ENCODE assay signal across 17 cellular contexts in genomic region chr14:69990319-69990718, GRCh38.
DNase-seq lines count a peak whose midpoint lies in the region; ATAC-seq and TF ChIP-seq lines count a peak whose summit lies in the region.
"Had no signal": no experiment of that assay in that cellular context is flagged by ENCODE, and none has a peak within 500 bp of the region (broad histone marks: within the 10 kb centered on the region; RNA-seq: fewer than 3 reads in every experiment).

No MANE protein-coding gene starts in this region.

- POLR2A ChIA-PET in CD8-positive, alpha-beta T cell (lab: Charles Lee): no interaction called here

- H3K4me1 ChIP-seq in CD8-positive, alpha-beta T cell (ENCODE audit: insufficient read depth, low read length): no peaks in the 10 kb centered on the region
- H3K4me1 ChIP-seq: SJSA1 had no signal

- H3K27ac Mint-ChIP-seq in CD8-positive, alpha-beta T cell: no peak overlapping the region
- no peak overlapping the region for H3K27ac Mint-ChIP-seq in natural killer cell
- H3K27ac Mint-ChIP-seq: HFFc6 had no signal

- peaks cover 2% of the 10 kb centered on the region for H3K9me3 Mint-ChIP-seq in CD8-positive, alpha-beta T cell
- H3K9me3 Mint-ChIP-seq in natural killer cell: no peaks in the 10 kb centered on the region

- CTCF ChIA-PET in CD8-positive, alpha-beta T cell (lab: Charles Lee): no interaction called here

- no peak for ATAC-seq in CD8-positive, alpha-beta T cell
- no peak for ATAC-seq in natural killer cell
- ATAC-seq: PC-3 had no signal

- H3K4me1 Mint-ChIP-seq in CD8-positive, alpha-beta T cell (ENCODE audit: low read depth): no peaks in the 10 kb centered on the region
- no peaks in the 10 kb centered on the region for H3K4me1 Mint-ChIP-seq in natural killer cell

- peaks cover 18% of the 10 kb centered on the region for H3K27me3 Mint-ChIP-seq in CD8-positive, alpha-beta T cell (ENCODE audit: low read depth)
- peaks cover 19 to 42% of the 10 kb centered on the region in 2 donors for H3K27me3 Mint-ChIP-seq in natural killer cell (ENCODE audit: low read depth in 2 of 2)

- no peaks in the 10 kb centered on the region for H3K9me3 ChIP-seq in CD8-positive, alpha-beta T cell (ENCODE audit: low read length)
- H3K9me3 ChIP-seq: SJSA1 had no signal

- no peaks in the 10 kb centered on the region for H3K36me3 Mint-ChIP-seq in CD8-positive, alpha-beta T cell
- no peaks in the 10 kb centered on the region for H3K36me3 Mint-ChIP-seq in natural killer cell

- DNase-seq in G401 (ENCODE audit: low spot score) (peak; percentile 35), NCI-H1092 treated with DMSO at 0.1 percent for 48 hours (lab: John Stamatoyannopoulos, UW) (peak; percentile 43), cerebellar cortex (ENCODE audit: low spot score) (peak; percentile 27), pons (ENCODE audit: low spot score) (peak; percentile 65), natural killer cell (no peak), foreskin melanocyte (no peak)
- DNase-seq in CD8-positive, alpha-beta T cell: no peak
- DNase-seq: DMS79, H7, HFFc6, MM.1S, NCI-H1105, NCI-H510A, NCI-H748 treated with DMSO at 0.1 percent for 48 hours, PC-3 had no signal

- H3K27me3 ChIP-seq in CD8-positive, alpha-beta T cell (ENCODE audit: insufficient read depth, low read length): no peaks in the 10 kb centered on the region
- H3K27me3 ChIP-seq: SJSA1 had no signal

- in situ Hi-C loops in G401 (cut with HindIII; ENCODE audit: low sequenced_read_pairs): no loop called here

- H3K4me3 ChIP-seq in CD8-positive, alpha-beta T cell (ENCODE audit: low read depth, low read length): no peak overlapping the region
- H3K4me3 ChIP-seq: SJSA1 had no signal

- H3K4me3 Mint-ChIP-seq in CD8-positive, alpha-beta T cell: no peak overlapping the region
- no peak overlapping the region for H3K4me3 Mint-ChIP-seq in natural killer cell
- H3K4me3 Mint-ChIP-seq: HFFc6 had no signal

- no peaks in the 10 kb centered on the region for H3K36me3 ChIP-seq in CD8-positive, alpha-beta T cell (ENCODE audit: insufficient read depth, low read length)
- H3K36me3 ChIP-seq: SJSA1 had no signal

- intact Hi-C loops in CD8-positive, alpha-beta T cell (cut with DNase I, micrococcal nuclease): no loop called here
- intact Hi-C loops in natural killer cell (cut with micrococcal nuclease): no loop called here

- no peak overlapping the region for H3K27ac ChIP-seq in CD8-positive, alpha-beta T cell (ENCODE audit: low read depth, low read length)
- H3K27ac ChIP-seq: C4-2B, SJSA1 had no signal

- no peak for TF ChIP-seq CTCF in CD8-positive, alpha-beta T cell (IDR thresholded peaks at IDR 0.05)
- no peak for TF ChIP-seq CTCF in natural killer cell (IDR thresholded peaks at IDR 0.05)

Comparison
In these comparisons a context has a peak if more than half of its experiments do, and no peak if none do; other contexts are left out.
1. DNase-seq: peak in G401 (single experiment), NCI-H1092 treated with DMSO at 0.1 percent for 48 hours (single experiment), cerebellar cortex (single experiment) and pons (single experiment); none in CD8-positive, alpha-beta T cell (0 of 7), natural killer cell (single experiment) and foreskin melanocyte (single experiment).